In genomic region chr1:10280442-10281350, GRCh38 we compare ENCODE assay signal across 12 cellular contexts.
A peak's percentile ranks its signal among the peaks of the same experiment; 100 is the strongest.
DNase-seq lines count a peak whose midpoint lies in the region; ATAC-seq and TF ChIP-seq lines count a peak whose summit lies in the region.
"Had no signal": no experiment of that assay in that cellular context is flagged by ENCODE, and none has a peak within 500 bp of the region (broad histone marks: within the 10 kb centered on the region; RNA-seq: fewer than 3 reads in every experiment).

No MANE protein-coding gene starts in this region.

- intact Hi-C loops in activated CD4-positive, alpha-beta T cell treated with anti-CD3 and anti-CD28 coated beads, Interleukin-2, amount 10 ng/mL, durations not matched to agents 24 days and 14 days (cut with micrococcal nuclease), result loop anchor here (2.0 kb wide), 1 partner anchor 44 kb away; no protein-coding TSS in a partner anchor

- POLR2A ChIA-PET in GM10248 (lab: Yijun Ruan, JAX), result no interaction called here

- no peak for TF ChIP-seq CTCF in HFFc6 (IDR thresholded peaks at IDR 0.05)
- no peak for TF ChIP-seq CTCF in chondrocyte (IDR thresholded peaks at IDR 0.05)
- no peak for TF ChIP-seq CTCF in GM10248 (IDR thresholded peaks at IDR 0.05; ENCODE audit: control extremely low read depth, extremely low read depth, low read depth, missing control alignments)

- no peaks in the 10 kb centered on the region for H3K9me3 Mint-ChIP-seq in activated CD4-positive, alpha-beta T cell treated with anti-CD3 and anti-CD28 coated beads, Interleukin-2, amount 10 ng/mL, durations not matched to agents 24 days and 14 days
- no peaks in the 10 kb centered on the region for H3K9me3 Mint-ChIP-seq in HFFc6
- H3K9me3 Mint-ChIP-seq in chondrocyte (ENCODE audit: low read depth), result no peaks in the 10 kb centered on the region
- H3K9me3 Mint-ChIP-seq: effector memory CD8-positive, alpha-beta T cell; T-helper 1 cell treated with Interleukin-12 subunit alpha and Interleukin-12 subunit beta and Interleukin-4 antibody, amounts not matched to agents 30 μg/mL and 1 μg/mL, for 36 hours had no signal

- peak overlapping the region; percentile 34 for H3K4me3 Mint-ChIP-seq in activated CD4-positive, alpha-beta T cell treated with anti-CD3 and anti-CD28 coated beads, Interleukin-2, amount 10 ng/mL, durations not matched to agents 24 days and 14 days
- H3K4me3 Mint-ChIP-seq in HFFc6, result peak overlapping the region; percentile 26
- no peak overlapping the region for H3K4me3 Mint-ChIP-seq in chondrocyte (ENCODE audit: unreplicated experiment)
- H3K4me3 Mint-ChIP-seq: effector memory CD8-positive, alpha-beta T cell; T-helper 1 cell treated with Interleukin-12 subunit alpha and Interleukin-12 subunit beta and Interleukin-4 antibody, amounts not matched to agents 30 μg/mL and 1 μg/mL, for 36 hours had no signal

- no peaks in the 10 kb centered on the region for H3K27me3 Mint-ChIP-seq in activated CD4-positive, alpha-beta T cell treated with anti-CD3 and anti-CD28 coated beads, Interleukin-2, amount 10 ng/mL, durations not matched to agents 24 days and 14 days
- H3K27me3 Mint-ChIP-seq in HFFc6 (ENCODE audit: insufficient read depth), result peaks cover 2% of the 10 kb centered on the region; the same call in 1 of the 2 replicates
- no peaks in the 10 kb centered on the region for H3K27me3 Mint-ChIP-seq in chondrocyte (ENCODE audit: low read depth)
- H3K27me3 Mint-ChIP-seq: effector memory CD8-positive, alpha-beta T cell had no signal

- DNase-seq in activated CD4-positive, alpha-beta T cell treated with anti-CD3 and anti-CD28 coated beads, Interleukin-2, amount 10 ng/mL, durations not matched to agents 24 days and 14 days, result no peak
- no peak for DNase-seq in activated CD4-positive, alpha-beta T cell treated with anti-CD3 and anti-CD28 coated beads for 1 hour
- DNase-seq in HFFc6 (peak; percentile 61), chondrocyte (ENCODE audit: low spot score) (no peak), renal cortical epithelial cell (ENCODE audit: low read depth) (peak; percentile 20), GM10248 (ENCODE audit: extremely low spot score) (no peak)
- no peak for DNase-seq in stimulated activated naive CD4-positive, alpha-beta T cell (lab: John Stamatoyannopoulos, UW)
- DNase-seq: effector memory CD8-positive, alpha-beta T cell; H7; NCI-H345 had no signal

- CTCF ChIA-PET in GM10248 (lab: Yijun Ruan, JAX), result interaction anchor here (0.7 kb wide), 1 partner anchor 71 kb away, joined by 3 read pairs; the partner anchor contains the start of gene KIF1B

- no peak for ATAC-seq in GM19463 (IDR thresholded peaks at IDR 0.05; ENCODE audit: unreplicated experiment)
- ATAC-seq: effector memory CD8-positive, alpha-beta T cell had no signal

- H3K27ac Mint-ChIP-seq in activated CD4-positive, alpha-beta T cell treated with anti-CD3 and anti-CD28 coated beads, Interleukin-2, amount 10 ng/mL, durations not matched to agents 24 days and 14 days, result peak overlapping the region; percentile 26
- peak overlapping the region; percentile 85 for H3K27ac Mint-ChIP-seq in HFFc6
- H3K27ac Mint-ChIP-seq in chondrocyte (ENCODE audit: unreplicated experiment), result peak overlapping the region; percentile 2
- H3K27ac Mint-ChIP-seq: T-helper 1 cell treated with Interleukin-12 subunit alpha and Interleukin-12 subunit beta and Interleukin-4 antibody, amounts not matched to agents 30 μg/mL and 1 μg/mL, for 36 hours had no signal

- H3K36me3 Mint-ChIP-seq in activated CD4-positive, alpha-beta T cell treated with anti-CD3 and anti-CD28 coated beads, Interleukin-2, amount 10 ng/mL, durations not matched to agents 24 days and 14 days (ENCODE audit: low read depth), result peaks cover 20% of the 10 kb centered on the region
- peaks cover 32% of the 10 kb centered on the region for H3K36me3 Mint-ChIP-seq in HFFc6 (ENCODE audit: low read depth)
- peaks cover 16% of the 10 kb centered on the region for H3K36me3 Mint-ChIP-seq in chondrocyte (ENCODE audit: low read depth)

- H3K4me1 Mint-ChIP-seq in activated CD4-positive, alpha-beta T cell treated with anti-CD3 and anti-CD28 coated beads, Interleukin-2, amount 10 ng/mL, durations not matched to agents 24 days and 14 days, result peaks cover 20% of the 10 kb centered on the region
- H3K4me1 Mint-ChIP-seq in HFFc6 (ENCODE audit: low read depth) (peaks cover 43% of the 10 kb centered on the region), chondrocyte (ENCODE audit: low read depth) (peaks cover 20% of the 10 kb centered on the region)

Comparison
In these comparisons a context has a peak if more than half of its experiments do, and no peak if none do; other contexts are left out.
1. DNase-seq: peak in HFFc6 (single experiment) and renal cortical epithelial cell (single experiment); none in activated CD4-positive, alpha-beta T cell treated with anti-CD3 and anti-CD28 coated beads, Interleukin-2, amount 10 ng/mL, durations not matched to agents 24 days and 14 days (single experiment), activated CD4-positive, alpha-beta T cell treated with anti-CD3 and anti-CD28 coated beads for 1 hour (single experiment), chondrocyte (single experiment), stimulated activated naive CD4-positive, alpha-beta T cell (0 of 6) and GM10248 (single experiment).
2. H3K27ac Mint-ChIP-seq: peak in every context shown above with its lines; median percentile 85 in HFFc6; 26 in activated CD4-positive, alpha-beta T cell treated with anti-CD3 and anti-CD28 coated beads, Interleukin-2, amount 10 ng/mL, durations not matched to agents 24 days and 14 days; 2 in chondrocyte.